ENCODE assay signal across 1 cellular context in genomic region chrX:30992381-30992904, GRCh38.
TF ChIP-seq lines count a peak whose summit lies in the region.

No MANE protein-coding gene starts in this region.

TF ChIP-seq in HepG2, 621 proteins besides CTCF, POLR2A, EP300 and RAD21 (continued from another document and continues in another):
- TF ChIP-seq ZBTB14 (CRISPR knock-in tag; IDR thresholded peaks at IDR 0.05) (no peak), RNF2 (conservative IDR thresholded peaks at IDR 0.05; ENCODE audit: low read depth) (no peak), TEAD3 (CRISPR knock-in tag; optimal IDR thresholded peaks at IDR 0.05; ENCODE audit: borderline replicate concordance) (peak; percentile 12), ZNF343 (CRISPR knock-in tag; IDR thresholded peaks at IDR 0.05) (no peak), TAF15 (IDR thresholded peaks at IDR 0.05; ENCODE audit: low read depth, low read length, poor library complexity, severe bottlenecking) (no peak), SMARCE1 (IDR thresholded peaks at IDR 0.05; ENCODE audit: borderline replicate concordance) (no peak), E2F5 (CRISPR knock-in tag; conservative IDR thresholded peaks at IDR 0.05) (no peak), TFE3 (CRISPR knock-in tag; IDR thresholded peaks at IDR 0.05) (peak; percentile 70; the same call in 1 of the 2 replicates), ZNF761 (CRISPR knock-in tag; conservative IDR thresholded peaks at IDR 0.05) (no peak), ZSCAN22 (CRISPR knock-in tag; IDR thresholded peaks at IDR 0.05) (no peak), ZNF616 (CRISPR knock-in tag; IDR thresholded peaks at IDR 0.05; ENCODE audit: low read depth) (no peak), ZNF44 (CRISPR knock-in tag; IDR thresholded peaks at IDR 0.05) (no peak), ZSCAN20 (CRISPR knock-in tag; IDR thresholded peaks at IDR 0.05; ENCODE audit: borderline replicate concordance) (no peak), ARID4A (CRISPR knock-in tag; IDR thresholded peaks at IDR 0.05; ENCODE audit: borderline replicate concordance) (no peak), GFI1 (CRISPR knock-in tag; IDR thresholded peaks at IDR 0.05; ENCODE audit: borderline replicate concordance) (peak; percentile 88), FOXA3 (CRISPR knock-in tag; IDR thresholded peaks at IDR 0.05) (peak; percentile 41; the same call in 1 of the 2 replicates), DBP (CRISPR knock-in tag; IDR thresholded peaks at IDR 0.05; ENCODE audit: not compliant biosample characterization) (no peak), ZXDC (CRISPR knock-in tag; IDR thresholded peaks at IDR 0.05) (no peak), TRIM24 (CRISPR knock-in tag; IDR thresholded peaks at IDR 0.05) (no peak), ZNF644 (CRISPR knock-in tag; IDR thresholded peaks at IDR 0.05; ENCODE audit: low read depth) (peak; percentile 41; the same call in 1 of the 2 replicates), CEBPG (CRISPR knock-in tag; IDR thresholded peaks at IDR 0.05) (no peak; the same call in 1 of the 2 replicates), KAT7 (CRISPR knock-in tag; IDR thresholded peaks at IDR 0.05; ENCODE audit: borderline replicate concordance) (no peak), ZFP41 (CRISPR knock-in tag; IDR thresholded peaks at IDR 0.05; ENCODE audit: borderline replicate concordance) (no peak), ZNF883 (CRISPR knock-in tag; IDR thresholded peaks at IDR 0.05; ENCODE audit: not compliant biosample characterization) (no peak), ZBTB26 (CRISPR knock-in tag; IDR thresholded peaks at IDR 0.05; ENCODE audit: borderline replicate concordance) (no peak), ZNF276 (CRISPR knock-in tag; IDR thresholded peaks at IDR 0.05; ENCODE audit: low read depth) (no peak), SMAD9 (CRISPR knock-in tag; IDR thresholded peaks at IDR 0.05) (no peak), SNAPC2 (CRISPR knock-in tag; IDR thresholded peaks at IDR 0.05) (no peak), NCOA2 (CRISPR knock-in tag; IDR thresholded peaks at IDR 0.05) (peak; percentile 75), ZSCAN25 (CRISPR knock-in tag; IDR thresholded peaks at IDR 0.05) (no peak), TRIM22 (IDR thresholded peaks at IDR 0.05) (no peak), BATF2 (CRISPR knock-in tag; IDR thresholded peaks at IDR 0.05) (no peak), BRD4 (CRISPR knock-in tag; IDR thresholded peaks at IDR 0.05) (no peak), ZNF225 (CRISPR knock-in tag; IDR thresholded peaks at IDR 0.05) (no peak), SMAD1 (CRISPR knock-in tag; IDR thresholded peaks at IDR 0.05; ENCODE audit: borderline replicate concordance, low read depth) (no peak), GMEB1 (CRISPR knock-in tag; IDR thresholded peaks at IDR 0.05; ENCODE audit: borderline replicate concordance) (no peak), SATB2 (CRISPR knock-in tag; IDR thresholded peaks at IDR 0.05) (no peak), ZNF17 (CRISPR knock-in tag; IDR thresholded peaks at IDR 0.05) (no peak), NR2F6 (IDR thresholded peaks at IDR 0.05) (peak; percentile 37; the same call in 1 of the 2 replicates), NR2F6 (CRISPR knock-in tag; IDR thresholded peaks at IDR 0.05) (no peak), ZNF24 (IDR thresholded peaks at IDR 0.05) (no peak), CREM (IDR thresholded peaks at IDR 0.05) (peak; percentile 68), CREM (CRISPR knock-in tag; IDR thresholded peaks at IDR 0.05) (no peak), ZNF10 (CRISPR knock-in tag; IDR thresholded peaks at IDR 0.05; ENCODE audit: borderline replicate concordance, low read depth) (no peak), SIN3B (IDR thresholded peaks at IDR 0.05; ENCODE audit: low read length) (no peak), MAF1 (CRISPR knock-in tag; IDR thresholded peaks at IDR 0.05; ENCODE audit: borderline replicate concordance) (no peak), ZNF607 (CRISPR knock-in tag; IDR thresholded peaks at IDR 0.05; ENCODE audit: borderline replicate concordance) (no peak)
